Comparison of ENCODE assay signal across 9 cellular contexts in genomic region chr15:43268111-43269105, GRCh38. TPM values are rescaled to one million over a fixed set of nuclear protein-coding genes. Genes with fewer than 3 reads are reported as not detected.
DNase-seq lines count a peak whose midpoint lies in the region; ATAC-seq, FAIRE-seq and TF ChIP-seq lines count a peak whose summit lies in the region.
"Had no signal": no experiment of that assay in that cellular context is flagged by ENCODE, and none has a peak within 500 bp of the region (broad histone marks: within the 10 kb centered on the region; RNA-seq: fewer than 3 reads in every experiment).

No MANE protein-coding gene starts in this region.

- no peak overlapping the region for H3K27ac Mint-ChIP-seq in activated CD4-positive, alpha-beta memory T cell treated with anti-CD3 and anti-CD28 coated beads for 36 hours
- no peak overlapping the region for H3K27ac Mint-ChIP-seq in activated CD4-positive, alpha-beta memory T cell treated with anti-CD3 and anti-CD28 coated beads, Interleukin-2, amount 10 ng/mL, durations not matched to agents 7 days and 5 days
- no peak overlapping the region for H3K27ac Mint-ChIP-seq in progenitor cell of endocrine pancreas

- H3K36me3 Mint-ChIP-seq in activated CD4-positive, alpha-beta memory T cell treated with anti-CD3 and anti-CD28 coated beads for 36 hours, result no peaks in the 10 kb centered on the region
- H3K36me3 Mint-ChIP-seq in activated CD4-positive, alpha-beta memory T cell treated with anti-CD3 and anti-CD28 coated beads, Interleukin-2, amount 10 ng/mL, durations not matched to agents 7 days and 5 days (ENCODE audit: low read depth), result no peaks in the 10 kb centered on the region
- no peaks in the 10 kb centered on the region for H3K36me3 Mint-ChIP-seq in progenitor cell of endocrine pancreas (ENCODE audit: insufficient read depth)

- ATAC-seq in HG03460 (IDR thresholded peaks at IDR 0.05; ENCODE audit: unreplicated experiment) (no peak), left lobe of liver (no peak)

- H3K27me3 ChIP-seq in MM.1S (replicated peaks; ENCODE audit: insufficient read depth, low read length), result no peaks in the 10 kb centered on the region
- peaks cover 2% of the 10 kb centered on the region for H3K27me3 ChIP-seq in bronchial epithelial cell (ENCODE audit: control insufficient read depth, insufficient read depth, low read length)

- CTCF ChIA-PET in activated CD4-positive, alpha-beta memory T cell treated with anti-CD3 and anti-CD28 coated beads for 36 hours (lab: Charles Lee), result interaction anchor here (0.9 to 6.5 kb wide), 3 partner anchors 13 to 43 kb away, joined by 3 to 23 read pairs (median 22); no protein-coding TSS in a partner anchor
- CTCF ChIA-PET in activated CD4-positive, alpha-beta memory T cell treated with anti-CD3 and anti-CD28 coated beads, Interleukin-2, amount 10 ng/mL, durations not matched to agents 7 days and 5 days (lab: Charles Lee), result interaction anchor here (1.2 to 6.6 kb wide), 4 partner anchors 11 to 64 kb away, joined by 3 to 46 read pairs (median 3); no protein-coding TSS in a partner anchor

- no peak overlapping the region for H3K4me3 Mint-ChIP-seq in activated CD4-positive, alpha-beta memory T cell treated with anti-CD3 and anti-CD28 coated beads for 36 hours
- H3K4me3 Mint-ChIP-seq in activated CD4-positive, alpha-beta memory T cell treated with anti-CD3 and anti-CD28 coated beads, Interleukin-2, amount 10 ng/mL, durations not matched to agents 7 days and 5 days, result no peak overlapping the region
- no peak overlapping the region for H3K4me3 Mint-ChIP-seq in progenitor cell of endocrine pancreas (ENCODE audit: low read depth)

- FAIRE-seq in bronchial epithelial cell (lab: Jason Lieb, UNC), result no peak

- no peak overlapping the region for H2AFZ ChIP-seq in MM.1S (ENCODE audit: low read length)

- H3K27ac ChIP-seq in MM.1S (ENCODE audit: low read length), result no peak overlapping the region

- no peaks in the 10 kb centered on the region for H3K9me3 ChIP-seq in MM.1S (replicated peaks; ENCODE audit: insufficient read depth, low read length)

- H3K79me2 ChIP-seq in MM.1S (ENCODE audit: low read length), result no peaks in the 10 kb centered on the region

- H3K9me2 ChIP-seq in MM.1S (replicated peaks; ENCODE audit: insufficient read depth, low read length), result no peaks in the 10 kb centered on the region

- H3K4me2 ChIP-seq in MM.1S (ENCODE audit: low read depth, low read length), result no peak overlapping the region

- H3K4me1 ChIP-seq in MM.1S (ENCODE audit: low read length), result peaks cover 12% of the 10 kb centered on the region

- H3F3A ChIP-seq in MM.1S (ENCODE audit: insufficient read depth, low read length), result no peaks in the 10 kb centered on the region

- H3K4me3 ChIP-seq in MM.1S (ENCODE audit: low read length), result no peak overlapping the region
- H3K4me3 ChIP-seq in bronchial epithelial cell (ENCODE audit: low read depth, low read length), result no peak overlapping the region

- peaks cover 8% of the 10 kb centered on the region for H3K9me3 Mint-ChIP-seq in activated CD4-positive, alpha-beta memory T cell treated with anti-CD3 and anti-CD28 coated beads for 36 hours
- no peaks in the 10 kb centered on the region for H3K9me3 Mint-ChIP-seq in activated CD4-positive, alpha-beta memory T cell treated with anti-CD3 and anti-CD28 coated beads, Interleukin-2, amount 10 ng/mL, durations not matched to agents 7 days and 5 days
- peaks cover 7% of the 10 kb centered on the region for H3K9me3 Mint-ChIP-seq in progenitor cell of endocrine pancreas (ENCODE audit: low read depth)

- H4K20me1 ChIP-seq in MM.1S (ENCODE audit: insufficient read depth, low read length), result no peaks in the 10 kb centered on the region

- peak; percentile 32 for DNase-seq in activated CD4-positive, alpha-beta memory T cell treated with anti-CD3 and anti-CD28 coated beads for 36 hours
- DNase-seq in activated CD4-positive, alpha-beta memory T cell treated with anti-CD3 and anti-CD28 coated beads, Interleukin-2, amount 10 ng/mL, durations not matched to agents 7 days and 5 days, result no peak
- DNase-seq in MM.1S (no peak), bronchial epithelial cell (ENCODE audit: low read depth) (no peak), progenitor cell of endocrine pancreas (ENCODE audit: low spot score, unreplicated experiment) (no peak), NCI-H1092 (lab: John Stamatoyannopoulos, UW) (no peak), left lobe of liver (ENCODE audit: low spot score) (no peak)
- DNase-seq: SW 1271 had no signal

- no peaks in the 10 kb centered on the region for H3K4me1 Mint-ChIP-seq in activated CD4-positive, alpha-beta memory T cell treated with anti-CD3 and anti-CD28 coated beads for 36 hours (ENCODE audit: low read depth)
- H3K4me1 Mint-ChIP-seq in activated CD4-positive, alpha-beta memory T cell treated with anti-CD3 and anti-CD28 coated beads, Interleukin-2, amount 10 ng/mL, durations not matched to agents 7 days and 5 days, result peaks cover 14% of the 10 kb centered on the region
- H3K4me1 Mint-ChIP-seq in progenitor cell of endocrine pancreas (ENCODE audit: low read depth), result no peaks in the 10 kb centered on the region

- H3K27me3 Mint-ChIP-seq in activated CD4-positive, alpha-beta memory T cell treated with anti-CD3 and anti-CD28 coated beads for 36 hours, result peaks cover 7% of the 10 kb centered on the region
- peaks cover 34% of the 10 kb centered on the region for H3K27me3 Mint-ChIP-seq in activated CD4-positive, alpha-beta memory T cell treated with anti-CD3 and anti-CD28 coated beads, Interleukin-2, amount 10 ng/mL, durations not matched to agents 7 days and 5 days
- peaks cover 43% of the 10 kb centered on the region for H3K27me3 Mint-ChIP-seq in progenitor cell of endocrine pancreas

- H3K36me3 ChIP-seq in MM.1S (replicated peaks; ENCODE audit: insufficient read depth, low read length) (no peaks in the 10 kb centered on the region), bronchial epithelial cell (ENCODE audit: control insufficient read depth, insufficient read depth, low read length) (no peaks in the 10 kb centered on the region)

- intact Hi-C loops in activated CD4-positive, alpha-beta memory T cell treated with anti-CD3 and anti-CD28 coated beads for 36 hours (cut with micrococcal nuclease), result no loop called here

- no peak overlapping the region for H3K9ac ChIP-seq in MM.1S (ENCODE audit: low read length)

- TF ChIP-seq CTCF in MM.1S (IDR thresholded peaks at IDR 0.05; ENCODE audit: low read length) (peak; percentile 12; the same call in 1 of the 2 replicates), bronchial epithelial cell (IDR thresholded peaks at IDR 0.05; ENCODE audit: insufficient read depth, low read length, severe bottlenecking) (peak; percentile 26), progenitor cell of endocrine pancreas (IDR thresholded peaks at IDR 0.05; ENCODE audit: unreplicated experiment) (peak; percentile 32)

- POLR2A ChIA-PET in activated CD4-positive, alpha-beta memory T cell treated with anti-CD3 and anti-CD28 coated beads for 36 hours (lab: Charles Lee), result no interaction called here
- POLR2A ChIA-PET in activated CD4-positive, alpha-beta memory T cell treated with anti-CD3 and anti-CD28 coated beads, Interleukin-2, amount 10 ng/mL, durations not matched to agents 7 days and 5 days (lab: Charles Lee), result no interaction called here

RNA-seq across cellular contexts. Expression of gene TGM5, which starts 1.7 kb away (rescaled TPM):
- total RNA-seq in activated CD4-positive, alpha-beta memory T cell treated with anti-CD3 and anti-CD28 coated beads for 36 hours, result not detected
- total RNA-seq in activated CD4-positive, alpha-beta memory T cell treated with anti-CD3 and anti-CD28 coated beads, Interleukin-2, amount 10 ng/mL, durations not matched to agents 7 days and 5 days, result under 1 TPM; 0.20 to 0.28 TPM
- under 0.01 and 1.8 TPM in 2 replicates for total RNA-seq in bronchial epithelial cell
- total RNA-seq in progenitor cell of endocrine pancreas, result not detected in 2 replicates
- total RNA-seq in left lobe of liver, result not detected

RNA-seq across cellular contexts. Expression of gene TGM7, which starts 33.6 kb away (rescaled TPM):
- not detected for total RNA-seq in activated CD4-positive, alpha-beta memory T cell treated with anti-CD3 and anti-CD28 coated beads for 36 hours
- not detected for total RNA-seq in activated CD4-positive, alpha-beta memory T cell treated with anti-CD3 and anti-CD28 coated beads, Interleukin-2, amount 10 ng/mL, durations not matched to agents 7 days and 5 days
- total RNA-seq in bronchial epithelial cell (not detected in 2 replicates), progenitor cell of endocrine pancreas (not detected in 2 replicates), left lobe of liver (not detected)

RNA-seq across cellular contexts. Expression of gene EPB42, which starts 47.6 kb away (rescaled TPM):
- not detected for total RNA-seq in activated CD4-positive, alpha-beta memory T cell treated with anti-CD3 and anti-CD28 coated beads for 36 hours
- not detected for total RNA-seq in activated CD4-positive, alpha-beta memory T cell treated with anti-CD3 and anti-CD28 coated beads, Interleukin-2, amount 10 ng/mL, durations not matched to agents 7 days and 5 days
- total RNA-seq in bronchial epithelial cell (not detected in 2 replicates), progenitor cell of endocrine pancreas (not detected in 2 replicates), left lobe of liver (0.13 TPM)
